1 cellular context compared by ENCODE assay signal in genomic region chr20:9051508-9051907, GRCh38.
TF ChIP-seq lines count a peak whose summit lies in the region.

No MANE protein-coding gene starts in this region.

TF ChIP-seq in GM23338, 12 proteins besides CTCF, POLR2A, EP300 and RAD21 (continued from another document):
- TF ChIP-seq, protein P1, sequence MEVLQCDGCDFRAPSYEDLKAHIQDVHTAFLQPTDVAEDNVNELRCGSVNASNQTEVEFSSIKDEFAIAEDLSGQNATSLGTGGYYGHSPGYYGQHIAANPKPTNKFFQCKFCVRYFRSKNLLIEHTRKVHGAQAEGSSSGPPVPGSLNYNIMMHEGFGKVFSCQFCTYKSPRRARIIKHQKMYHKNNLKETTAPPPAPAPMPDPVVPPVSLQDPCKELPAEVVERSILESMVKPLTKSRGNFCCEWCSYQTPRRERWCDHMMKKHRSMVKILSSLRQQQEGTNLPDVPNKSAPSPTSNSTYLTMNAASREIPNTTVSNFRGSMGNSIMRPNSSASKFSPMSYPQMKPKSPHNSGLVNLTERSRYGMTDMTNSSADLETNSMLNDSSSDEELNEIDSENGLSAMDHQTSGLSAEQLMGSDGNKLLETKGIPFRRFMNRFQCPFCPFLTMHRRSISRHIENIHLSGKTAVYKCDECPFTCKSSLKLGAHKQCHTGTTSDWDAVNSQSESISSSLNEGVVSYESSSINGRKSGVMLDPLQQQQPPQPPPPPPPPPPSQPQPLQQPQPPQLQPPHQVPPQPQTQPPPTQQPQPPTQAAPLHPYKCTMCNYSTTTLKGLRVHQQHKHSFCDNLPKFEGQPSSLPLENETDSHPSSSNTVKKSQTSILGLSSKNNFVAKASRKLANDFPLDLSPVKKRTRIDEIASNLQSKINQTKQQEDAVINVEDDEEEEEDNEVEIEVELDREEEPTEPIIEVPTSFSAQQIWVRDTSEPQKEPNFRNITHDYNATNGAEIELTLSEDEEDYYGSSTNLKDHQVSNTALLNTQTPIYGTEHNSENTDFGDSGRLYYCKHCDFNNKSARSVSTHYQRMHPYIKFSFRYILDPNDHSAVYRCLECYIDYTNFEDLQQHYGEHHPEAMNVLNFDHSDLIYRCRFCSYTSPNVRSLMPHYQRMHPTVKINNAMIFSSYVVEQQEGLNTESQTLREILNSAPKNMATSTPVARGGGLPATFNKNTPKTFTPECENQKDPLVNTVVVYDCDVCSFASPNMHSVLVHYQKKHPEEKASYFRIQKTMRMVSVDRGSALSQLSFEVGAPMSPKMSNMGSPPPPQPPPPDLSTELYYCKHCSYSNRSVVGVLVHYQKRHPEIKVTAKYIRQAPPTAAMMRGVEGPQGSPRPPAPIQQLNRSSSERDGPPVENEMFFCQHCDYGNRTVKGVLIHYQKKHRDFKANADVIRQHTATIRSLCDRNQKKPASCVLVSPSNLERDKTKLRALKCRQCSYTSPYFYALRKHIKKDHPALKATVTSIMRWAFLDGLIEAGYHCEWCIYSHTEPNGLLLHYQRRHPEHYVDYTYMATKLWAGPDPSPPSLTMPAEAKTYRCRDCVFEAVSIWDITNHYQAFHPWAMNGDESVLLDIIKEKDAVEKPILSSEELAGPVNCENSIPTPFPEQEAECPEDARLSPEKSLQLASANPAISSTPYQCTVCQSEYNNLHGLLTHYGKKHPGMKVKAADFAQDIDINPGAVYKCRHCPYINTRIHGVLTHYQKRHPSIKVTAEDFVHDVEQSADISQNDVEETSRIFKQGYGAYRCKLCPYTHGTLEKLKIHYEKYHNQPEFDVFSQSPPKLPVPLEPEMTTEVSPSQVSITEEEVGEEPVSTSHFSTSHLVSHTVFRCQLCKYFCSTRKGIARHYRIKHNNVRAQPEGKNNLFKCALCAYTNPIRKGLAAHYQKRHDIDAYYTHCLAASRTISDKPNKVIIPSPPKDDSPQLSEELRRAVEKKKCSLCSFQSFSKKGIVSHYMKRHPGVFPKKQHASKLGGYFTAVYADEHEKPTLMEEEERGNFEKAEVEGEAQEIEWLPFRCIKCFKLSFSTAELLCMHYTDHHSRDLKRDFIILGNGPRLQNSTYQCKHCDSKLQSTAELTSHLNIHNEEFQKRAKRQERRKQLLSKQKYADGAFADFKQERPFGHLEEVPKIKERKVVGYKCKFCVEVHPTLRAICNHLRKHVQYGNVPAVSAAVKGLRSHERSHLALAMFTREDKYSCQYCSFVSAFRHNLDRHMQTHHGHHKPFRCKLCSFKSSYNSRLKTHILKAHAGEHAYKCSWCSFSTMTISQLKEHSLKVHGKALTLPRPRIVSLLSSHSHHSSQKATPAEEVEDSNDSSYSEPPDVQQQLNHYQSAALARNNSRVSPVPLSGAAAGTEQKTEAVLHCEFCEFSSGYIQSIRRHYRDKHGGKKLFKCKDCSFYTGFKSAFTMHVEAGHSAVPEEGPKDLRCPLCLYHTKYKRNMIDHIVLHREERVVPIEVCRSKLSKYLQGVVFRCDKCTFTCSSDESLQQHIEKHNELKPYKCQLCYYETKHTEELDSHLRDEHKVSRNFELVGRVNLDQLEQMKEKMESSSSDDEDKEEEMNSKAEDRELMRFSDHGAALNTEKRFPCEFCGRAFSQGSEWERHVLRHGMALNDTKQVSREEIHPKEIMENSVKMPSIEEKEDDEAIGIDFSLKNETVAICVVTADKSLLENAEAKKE (CRISPR knock-in tag; IDR thresholded peaks at IDR 0.05): no peak
- TF ChIP-seq JUNB (IDR thresholded peaks at IDR 0.05; ENCODE audit: unreplicated experiment) (no peak), ZNF114 (CRISPR knock-in tag; IDR thresholded peaks at IDR 0.05) (no peak), POLR2AphosphoS5 (IDR thresholded peaks at IDR 0.05; ENCODE audit: low read depth) (no peak), STAT1 (IDR thresholded peaks at IDR 0.05; ENCODE audit: unreplicated experiment) (no peak)
